ENCODE assay signal across 24 cellular contexts in the genomic region with DNA sequence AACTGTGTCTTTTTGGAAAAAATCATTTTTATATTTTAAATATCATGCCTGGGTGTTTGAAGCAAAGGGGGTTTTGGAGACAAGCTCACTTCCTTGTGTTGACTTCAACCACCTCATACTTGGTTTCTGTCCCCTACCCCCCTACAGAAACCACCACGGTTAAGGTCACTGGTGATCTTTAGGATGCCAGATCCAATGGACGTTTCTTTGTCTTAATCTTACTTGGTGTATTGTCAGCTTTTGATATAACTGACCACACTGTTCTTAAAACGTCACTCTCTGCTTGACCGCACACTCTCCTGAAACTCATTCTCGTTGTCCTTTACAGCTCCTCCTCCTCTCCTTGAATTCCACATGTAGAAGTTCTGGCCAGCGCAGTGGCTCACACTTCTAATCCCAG. TPM values are rescaled to one million over a fixed set of nuclear protein-coding genes. Genes with fewer than 3 reads are reported as not detected.
DNase-seq lines count a peak whose midpoint lies in the region; ATAC-seq, FAIRE-seq and TF ChIP-seq lines count a peak whose summit lies in the region.
"Had no signal": no experiment of that assay in that cellular context is flagged by ENCODE, and none has a peak within 500 bp of the region (broad histone marks: within the 10 kb centered on the region; RNA-seq: fewer than 3 reads in every experiment).

No MANE protein-coding gene starts in this region.

- POLR2A ChIA-PET in K562 (lab: Yijun Ruan, JAX), result interaction anchor here (0.7 to 1.0 kb wide), 4 partner anchors 8 to 62 kb away, joined by 3 to 5 read pairs (median 3); no protein-coding TSS in a partner anchor

- no peaks in the 10 kb centered on the region for H3K79me1 ChIP-seq in mesenchymal stem cell (replicated peaks; ENCODE audit: low read length, poor library complexity, severe bottlenecking)

- H3K14ac ChIP-seq in mesenchymal stem cell (ENCODE audit: low read length in 2 of 2), result no peak overlapping the region

- CTCF ChIA-PET in K562 (lab: Yijun Ruan, JAX; ENCODE audit: low intra/inter-chr PET ratio), result no interaction called here

- no peak overlapping the region for H2BK12ac ChIP-seq in mesenchymal stem cell (ENCODE audit: low read length in 2 of 2)

- H3K18ac ChIP-seq in mesenchymal stem cell (ENCODE audit: low read depth in 1 of 2, low read length in 2 of 2), result no peak overlapping the region

- intact Hi-C loops in K562 (cut with micrococcal nuclease), result no loop called here

- no peak for TF ChIP-seq EP300 in K562 (IDR thresholded peaks at IDR 0.05; ENCODE audit: low read length)

- no peaks in the 10 kb centered on the region for H3K9me1 ChIP-seq in K562 (ENCODE audit: control insufficient read depth, insufficient read depth, low read length)

- H3K23ac ChIP-seq in mesenchymal stem cell (ENCODE audit: low read length in 2 of 2), result no peak overlapping the region

- no peak overlapping the region for H3K4ac ChIP-seq in mesenchymal stem cell (ENCODE audit: low read depth in 1 of 2, low read length in 2 of 2)

- H3K9ac ChIP-seq in K562 (ENCODE audit: insufficient read depth in 1 of 2, low read depth in 2 of 2, low read length in 2 of 2) (no peak overlapping the region; a peak in 1 of 4 replicates), mesenchymal stem cell (ENCODE audit: low read length) (no peak overlapping the region)
- H3K9ac ChIP-seq: GM23248 had no signal

- H4K20me1 ChIP-seq in DOHH2 (ENCODE audit: control insufficient read depth, insufficient read depth, low read depth, low read length) (no peaks in the 10 kb centered on the region), K562 (replicated peaks; ENCODE audit: control insufficient read depth, insufficient read depth, low read length) (no peaks in the 10 kb centered on the region)

- no peak overlapping the region for H2AK5ac ChIP-seq in mesenchymal stem cell (ENCODE audit: low read length, severe bottlenecking)

- no peak overlapping the region for H4K91ac ChIP-seq in mesenchymal stem cell (ENCODE audit: low read length)

- no peak overlapping the region for H2BK15ac ChIP-seq in mesenchymal stem cell (ENCODE audit: low read depth, poor library complexity, severe bottlenecking)

- FAIRE-seq in K562 (lab: Jason Lieb, UNC), result no peak
- FAIRE-seq: islet of Langerhans had no signal

- no peak overlapping the region for H2BK5ac ChIP-seq in mesenchymal stem cell (ENCODE audit: low read depth, low read length, poor library complexity, severe bottlenecking)

- no peak for TF ChIP-seq RAD21 in K562 (CRISPR knock-in tag; conservative IDR thresholded peaks at IDR 0.05 in 1 of 2, IDR thresholded peaks at IDR 0.05 in 1 of 2)

- ATAC-seq in GM18867 (IDR thresholded peaks at IDR 0.05; ENCODE audit: unreplicated experiment) (peak; percentile 62), GM21737 (IDR thresholded peaks at IDR 0.05; ENCODE audit: unreplicated experiment) (peak; percentile 66), K562 (no peak), HG03139 (IDR thresholded peaks at IDR 0.05; ENCODE audit: unreplicated experiment) (no peak), GM18868 (IDR thresholded peaks at IDR 0.05; ENCODE audit: unreplicated experiment) (no peak)
- ATAC-seq: natural killer cell treated with Interleukin-12 subunit alpha and Interleukin-12 subunit beta and Interleukin-15 and Interleukin-18, amount 100 ng/mL, for 72 hours had no signal

- no TSS peak for BruUV-seq in K562 (replicated peaks; lab: Mats Ljungman, UMichigan)

- H2AFZ ChIP-seq in K562 (ENCODE audit: low read depth, low read length), result peak overlapping the region; percentile 71
- no peak overlapping the region for H2AFZ ChIP-seq in mesenchymal stem cell (ENCODE audit: low read depth, low read length)
- H2AFZ ChIP-seq: PC-9 had no signal

- no peak overlapping the region for H3K27ac ChIP-seq in DOHH2 (ENCODE audit: low read depth, low read length)
- no peak overlapping the region for H3K27ac ChIP-seq in K562 (ENCODE audit: extremely low read depth, low read depth, low read length)
- H3K27ac ChIP-seq in mesenchymal stem cell (ENCODE audit: low read length, poor library complexity, severe bottlenecking), result no peak overlapping the region
- H3K27ac ChIP-seq: GM23248, PC-9, skin epidermis, transverse colon had no signal

- TF ChIP-seq POLR2A in K562 (conservative IDR thresholded peaks at IDR 0.05), result no peak

- H3K4me2 ChIP-seq in DOHH2 (ENCODE audit: low read length) (peak overlapping the region; percentile 49; the same call in 1 of the 2 replicates), K562 (ENCODE audit: insufficient read depth, low read length) (no peak overlapping the region), mesenchymal stem cell (ENCODE audit: low read length, poor library complexity, severe bottlenecking) (no peak overlapping the region)
- H3K4me2 ChIP-seq: PC-9 had no signal

- DNase-seq in K562 (ENCODE audit: extremely low read depth in 1 of 4, low spot score in 3 of 4) (no peak), T1000 (lab: John Stamatoyannopoulos, UW) (no peak), mesenchymal stem cell (no peak)
- DNase-seq: 8988T; activated CD4-positive, alpha-beta T cell treated with anti-CD3 and anti-CD28 coated beads for 4 hours; activated naive CD4-positive, alpha-beta T cell; activated T-cell treated with anti-CD3 and anti-CD28 coated beads, Interleukin-2, amount 50 U/mL, for 24 hours; Calu3; cerebellar nuclear complex; GM23248; IMR-90; NCI-H1048; NCI-H1694; PC-9; Right ventricle myocardium superior; transverse colon had no signal

- TF ChIP-seq CTCF in DOHH2 (IDR thresholded peaks at IDR 0.05; ENCODE audit: low read depth, low read length, poor library complexity, severe bottlenecking) (no peak), K562 (IDR thresholded peaks at IDR 0.05 in 2 of 3, conservative IDR thresholded peaks at IDR 0.05 in 1 of 3; ENCODE audit: insufficient read depth in 2 of 3, low read depth in 1 of 3, low read length in 3 of 3) (no peak)

- H2BK120ac ChIP-seq in mesenchymal stem cell (ENCODE audit: low read depth, low read length), result no peak overlapping the region

- H3K9me2 ChIP-seq in DOHH2 (replicated peaks; ENCODE audit: control insufficient read depth, low read length), result no peaks in the 10 kb centered on the region

- H3K79me2 ChIP-seq in DOHH2 (ENCODE audit: control insufficient read depth, low read length) (no peaks in the 10 kb centered on the region), K562 (ENCODE audit: control insufficient read depth, insufficient read depth, low read length) (no peaks in the 10 kb centered on the region)

- in situ Hi-C loops in K562 (cut with MboI), result no loop called here

- H3F3A ChIP-seq in DOHH2 (ENCODE audit: control insufficient read depth, insufficient read depth), result peaks cover 32% of the 10 kb centered on the region

- H3K4me1 ChIP-seq in DOHH2 (ENCODE audit: control insufficient read depth, low read length) (peaks cover 78% of the 10 kb centered on the region), K562 (replicated peaks in 1 of 2; ENCODE audit: control insufficient read depth in 2 of 2, insufficient read depth in 2 of 2, low read length in 2 of 2) (peaks cover 4 to 9% of the 10 kb centered on the region in 2 experiments; a peak in 3 of 5 replicates), mesenchymal stem cell (ENCODE audit: control insufficient read depth, insufficient read depth, low read depth, low read length) (peaks cover 3% of the 10 kb centered on the region)
- H3K4me1 ChIP-seq: transverse colon had no signal

- H4K8ac ChIP-seq in mesenchymal stem cell (ENCODE audit: low read length), result no peak overlapping the region

- WGBS in K562 (ENCODE audit: insufficient coverage, low coverage, missing lambda C conversion rate), result 45% methylated on average over 6 of the region's 6 CpGs
- WGBS in mesenchymal stem cell, result 89% methylated on average over 6 of the region's 6 CpGs

- H3K27me3 ChIP-seq in DOHH2 (ENCODE audit: control insufficient read depth, low read length) (no peaks in the 10 kb centered on the region), K562 (ENCODE audit: control insufficient read depth in 2 of 2, insufficient read depth in 2 of 2, low read length in 2 of 2) (no peaks in the 10 kb centered on the region), mesenchymal stem cell (ENCODE audit: control insufficient read depth in 1 of 2, insufficient read depth in 1 of 2, low read length in 2 of 2) (no peaks in the 10 kb centered on the region)
- H3K27me3 ChIP-seq: transverse colon had no signal

- peaks cover 8% of the 10 kb centered on the region; the same call in 1 of the 2 replicates for H3K9me3 ChIP-seq in DOHH2 (ENCODE audit: control insufficient read depth, insufficient read depth, low read length)
- H3K9me3 ChIP-seq in K562 (replicated peaks; ENCODE audit: control insufficient read depth, insufficient read depth, low read depth, low read length), result no peaks in the 10 kb centered on the region
- H3K9me3 ChIP-seq in mesenchymal stem cell (ENCODE audit: control insufficient read depth, low read length), result no peaks in the 10 kb centered on the region
- H3K9me3 ChIP-seq: transverse colon had no signal

- H3K36me3 ChIP-seq in DOHH2 (ENCODE audit: control insufficient read depth, low read length), result peaks cover 5% of the 10 kb centered on the region; the same call in 1 of the 2 replicates
- H3K36me3 ChIP-seq in K562 (ENCODE audit: control insufficient read depth, insufficient read depth, low read length), result no peaks in the 10 kb centered on the region
- H3K36me3 ChIP-seq in mesenchymal stem cell (ENCODE audit: control insufficient read depth in 1 of 2, insufficient read depth in 2 of 2, low read depth in 1 of 2, low read length in 2 of 2), result no peaks in the 10 kb centered on the region
- H3K36me3 ChIP-seq: transverse colon had no signal

- H3K4me3 ChIP-seq in DOHH2 (ENCODE audit: low read length) (no peak overlapping the region), K562 (no peak overlapping the region), mesenchymal stem cell (ENCODE audit: insufficient read depth in 1 of 2, low read depth in 1 of 2, low read length in 2 of 2) (no peak overlapping the region)
- H3K4me3 ChIP-seq: GM23248, PC-9, skin epidermis, transverse colon had no signal

RNA-seq across cellular contexts. Expression of gene SWAP70, which starts 34.8 kb away (rescaled TPM):
- 1.2 and 3.2 TPM in 2 replicates for total RNA-seq in K562 (2011; cell fraction: chromatin; rRNA removed; ENCODE audit: low replicate concordance)
- total RNA-seq in K562 (2011; cell fraction: nucleolus; rRNA removed), result 0.79 and 1.0 TPM in 2 replicates
- 1.4 and 2.7 TPM in 2 replicates for total RNA-seq in K562 (2011; cell fraction: nucleoplasm; rRNA removed)
- total RNA-seq in K562 (2014; rRNA removed) (2.3 TPM in 2 replicates), K562 (2014; rRNA removed; fragmentation: Illumina TruSeq; extraction: Trizol) (4.4 and 4.8 TPM in 2 replicates), K562 (2015; rRNA removed; fragmentation: Illumina TruSeq; extraction: Trizol) (4.9 and 5.0 TPM in 2 replicates), K562 (2021) (2.9 and 4.3 TPM in 2 replicates)
- polyA plus RNA-seq in K562 (2011; rRNA removed) (1.8 and 2.4 TPM in 2 replicates), K562 (2014; fragmentation: Illumina TruSeq; extraction: Trizol) (4.1 and 4.3 TPM in 2 replicates), K562 (2014; fragmentation: Nextera tagmentation; extraction: Ambion mirVana) (1 to 10 TPM; 1.7 to 1.9 TPM), K562 (2014; rRNA removed) (2.9 and 3.9 TPM in 2 replicates)
- polyA plus RNA-seq in K562 (2011; cell fraction: cytosol; rRNA removed), result 1.0 and 1.8 TPM in 2 replicates
- polyA plus RNA-seq in K562 (2011; cell fraction: nucleus; rRNA removed), result 0.73 and 0.78 TPM in 2 replicates
- 4.6 and 5.5 TPM in 2 replicates for polyA plus RNA-seq in K562 (2012)
- 2.9 and 3.5 TPM in 2 replicates for polyA minus RNA-seq in K562 (2011; rRNA and poly(A)+ RNA removed)
- polyA minus RNA-seq in K562 (2011; cell fraction: cytosol; rRNA and poly(A)+ RNA removed), result 1.6 and 2.3 TPM in 2 replicates
- 0.54 and 1.8 TPM in 2 replicates for polyA minus RNA-seq in K562 (2011; cell fraction: nucleus; rRNA and poly(A)+ RNA removed)
- 22.1 TPM for polyA plus RNA-seq in mesenchymal stem cell (2013, experiment 1 of 2)
- 22.7 TPM for polyA plus RNA-seq in mesenchymal stem cell (2013, experiment 2 of 2)

RNA-seq across cellular contexts. Expression of gene WEE1, which starts 55.6 kb away (rescaled TPM):
- total RNA-seq in K562 (2011; cell fraction: chromatin; rRNA removed; ENCODE audit: low replicate concordance), result 78.0 and 216 TPM in 2 replicates
- total RNA-seq in K562 (2011; cell fraction: nucleolus; rRNA removed), result 51.9 and 57.0 TPM in 2 replicates
- 101 and 161 TPM in 2 replicates for total RNA-seq in K562 (2011; cell fraction: nucleoplasm; rRNA removed)
- total RNA-seq in K562 (2014; rRNA removed) (62.9 and 66.8 TPM in 2 replicates), K562 (2014; rRNA removed; fragmentation: Illumina TruSeq; extraction: Trizol) (73.2 and 80.9 TPM in 2 replicates), K562 (2015; rRNA removed; fragmentation: Illumina TruSeq; extraction: Trizol) (61.6 and 67.4 TPM in 2 replicates), K562 (2021) (82.1 and 82.7 TPM in 2 replicates)
- polyA plus RNA-seq in K562 (2011; rRNA removed) (81.2 and 99.0 TPM in 2 replicates), K562 (2014; fragmentation: Illumina TruSeq; extraction: Trizol) (73.7 and 93.4 TPM in 2 replicates), K562 (2014; fragmentation: Nextera tagmentation; extraction: Ambion mirVana) (10 to 100 TPM; 21.9 to 30.6 TPM), K562 (2014; rRNA removed) (51.3 and 53.9 TPM in 2 replicates)
- polyA plus RNA-seq in K562 (2011; cell fraction: cytosol; rRNA removed), result 20.1 and 32.8 TPM in 2 replicates
- 77.6 and 91.0 TPM in 2 replicates for polyA plus RNA-seq in K562 (2011; cell fraction: nucleus; rRNA removed)
- polyA plus RNA-seq in K562 (2012), result 34.8 and 46.6 TPM in 2 replicates
- 121 and 129 TPM in 2 replicates for polyA minus RNA-seq in K562 (2011; rRNA and poly(A)+ RNA removed)
- polyA minus RNA-seq in K562 (2011; cell fraction: cytosol; rRNA and poly(A)+ RNA removed), result 28.7 and 41.6 TPM in 2 replicates
- 75.3 and 97.9 TPM in 2 replicates for polyA minus RNA-seq in K562 (2011; cell fraction: nucleus; rRNA and poly(A)+ RNA removed)
- polyA plus RNA-seq in mesenchymal stem cell (2013, experiment 1 of 2), result 7.5 TPM
- 7.5 TPM for polyA plus RNA-seq in mesenchymal stem cell (2013, experiment 2 of 2)

Comparison
In these comparisons a context has a peak if more than half of its experiments do, and no peak if none do; other contexts are left out.
1. ATAC-seq: peak in GM18867 (single experiment) and GM21737 (single experiment); none in K562 (single experiment), HG03139 (single experiment) and GM18868 (single experiment).